ENCODE assay signal across 8 cellular contexts in the genomic region with DNA sequence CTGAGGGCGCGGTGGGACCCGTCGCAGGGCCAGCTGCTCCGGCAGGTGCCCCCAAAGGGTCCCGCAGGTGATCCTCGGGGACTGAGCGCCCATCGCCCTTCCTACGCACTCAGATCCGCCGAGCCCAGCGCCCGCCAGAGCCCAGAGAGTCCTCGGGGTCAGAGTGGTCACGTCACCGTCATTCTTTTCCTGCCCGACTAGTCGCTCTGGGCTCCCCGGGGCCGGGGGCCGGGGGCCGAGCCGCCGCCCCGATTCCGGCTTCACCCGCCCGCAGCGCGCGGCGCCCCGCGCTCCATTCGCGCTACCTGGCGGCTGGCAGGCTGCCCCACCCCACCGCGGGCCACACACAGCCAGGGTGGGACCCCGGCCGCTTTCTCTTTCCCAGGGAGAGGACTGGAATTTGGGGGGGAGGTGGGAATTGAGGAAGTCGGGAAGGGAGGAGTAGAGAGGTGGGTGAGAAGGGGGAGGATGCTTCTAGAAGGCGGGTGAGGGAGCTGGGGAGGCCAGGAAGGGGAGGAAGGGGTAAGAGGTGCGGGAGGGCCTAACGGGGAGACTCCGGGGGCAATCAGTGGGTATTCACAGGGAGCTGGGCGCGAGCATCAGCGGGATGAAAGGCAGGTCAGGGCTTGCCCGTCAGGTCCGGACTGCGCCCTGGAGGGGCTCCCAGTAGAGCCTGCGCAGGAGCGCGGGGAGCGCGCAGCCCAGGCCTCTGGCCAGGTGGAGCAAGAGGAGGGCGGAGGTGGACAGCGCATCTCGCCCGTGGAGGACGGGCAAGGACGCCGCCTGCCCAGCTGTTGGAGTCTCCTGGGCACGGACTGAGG. TPM values are rescaled to one million over a fixed set of nuclear protein-coding genes. Genes with fewer than 3 reads are reported as not detected.
A peak's percentile ranks its signal among the peaks of the same experiment; 100 is the strongest.
DNase-seq lines count a peak whose midpoint lies in the region; ATAC-seq and TF ChIP-seq lines count a peak whose summit lies in the region.

No MANE protein-coding gene starts in this region.

- H3K27ac ChIP-seq in liver (ENCODE audit: low read depth in 1 of 2, low read length in 2 of 2) (peak overlapping the region; percentile 41 to 42), temporal lobe (ENCODE audit: low read depth, low read length) (peak overlapping the region; percentile 74)

- no peaks in the 10 kb centered on the region for H3K36me3 ChIP-seq in liver (ENCODE audit: control insufficient read depth in 4 of 4, insufficient read depth in 3 of 4, low read depth in 1 of 4, low read length in 3 of 4)

- ATAC-seq in HG03280 (IDR thresholded peaks at IDR 0.05; ENCODE audit: unreplicated experiment) (no peak), HG02938 (IDR thresholded peaks at IDR 0.05; ENCODE audit: unreplicated experiment) (no peak), GM19351 (IDR thresholded peaks at IDR 0.05; ENCODE audit: unreplicated experiment) (no peak)

- H3K9me3 ChIP-seq in liver (ENCODE audit: control insufficient read depth in 4 of 4, low read length in 3 of 4) = no peaks in the 10 kb centered on the region

- H3K4me3 ChIP-seq in liver (ENCODE audit: low read depth in 1 of 3, low read length in 3 of 3) = peak overlapping the region in 2 of 3 donors; percentile 26 to 54

- TF ChIP-seq RAD21 in liver (IDR thresholded peaks at IDR 0.05) = no peak

- H3K4me1 ChIP-seq in liver (ENCODE audit: control insufficient read depth in 4 of 4, insufficient read depth in 4 of 4, low read length in 3 of 4) = peaks cover 3 to 15% (median 7%) of the 10 kb centered on the region in 4 donors

- DNase-seq in DMS153 (lab: John Stamatoyannopoulos, UW) (peak; percentile 44), NCI-H2227 (lab: John Stamatoyannopoulos, UW; ENCODE audit: unreplicated experiment) (peak; percentile 74), cerebellar cortex (ENCODE audit: low spot score) (peak; percentile 70)

- no peak overlapping the region for H3K9ac ChIP-seq in liver (ENCODE audit: low read depth in 1 of 2, low read length in 2 of 2)

- H3K27me3 ChIP-seq in liver (ENCODE audit: control insufficient read depth in 4 of 4, insufficient read depth in 4 of 4, low read length in 3 of 4) = peaks cover 0 to 4% (median 0%) of the 10 kb centered on the region in 4 donors

- no peak for TF ChIP-seq CTCF in liver (IDR thresholded peaks at IDR 0.05; ENCODE audit: low read depth, low read length, missing input control)

- WGBS in liver = 6% methylated on average over 66 of the region's 66 CpGs

TF ChIP-seq in liver, 16 proteins besides CTCF, POLR2A, EP300 and RAD21:
- TF ChIP-seq, protein P1, sequence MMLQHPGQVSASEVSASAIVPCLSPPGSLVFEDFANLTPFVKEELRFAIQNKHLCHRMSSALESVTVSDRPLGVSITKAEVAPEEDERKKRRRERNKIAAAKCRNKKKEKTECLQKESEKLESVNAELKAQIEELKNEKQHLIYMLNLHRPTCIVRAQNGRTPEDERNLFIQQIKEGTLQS (IDR thresholded peaks at IDR 0.05) = no peak
- TF ChIP-seq GABPA (IDR thresholded peaks at IDR 0.05 in 1 of 2, conservative IDR thresholded peaks at IDR 0.05 in 1 of 2) (no peak), HNF4G (IDR thresholded peaks at IDR 0.05) (no peak), EGR1 (IDR thresholded peaks at IDR 0.05; ENCODE audit: low read depth in 2 of 2) (no peak), FOXA1 (IDR thresholded peaks at IDR 0.05) (no peak), JUND (IDR thresholded peaks at IDR 0.05) (no peak), SP1 (IDR thresholded peaks at IDR 0.05) (no peak), TAF1 (conservative IDR thresholded peaks at IDR 0.05) (no peak), HNF4A (conservative IDR thresholded peaks at IDR 0.05) (no peak), RXRA (IDR thresholded peaks at IDR 0.05) (no peak), YY1 (IDR thresholded peaks at IDR 0.05) (no peak), NR2F2 (IDR thresholded peaks at IDR 0.05) (no peak), FOXA2 (IDR thresholded peaks at IDR 0.05) (no peak)
- TF ChIP-seq, protein P2, sequence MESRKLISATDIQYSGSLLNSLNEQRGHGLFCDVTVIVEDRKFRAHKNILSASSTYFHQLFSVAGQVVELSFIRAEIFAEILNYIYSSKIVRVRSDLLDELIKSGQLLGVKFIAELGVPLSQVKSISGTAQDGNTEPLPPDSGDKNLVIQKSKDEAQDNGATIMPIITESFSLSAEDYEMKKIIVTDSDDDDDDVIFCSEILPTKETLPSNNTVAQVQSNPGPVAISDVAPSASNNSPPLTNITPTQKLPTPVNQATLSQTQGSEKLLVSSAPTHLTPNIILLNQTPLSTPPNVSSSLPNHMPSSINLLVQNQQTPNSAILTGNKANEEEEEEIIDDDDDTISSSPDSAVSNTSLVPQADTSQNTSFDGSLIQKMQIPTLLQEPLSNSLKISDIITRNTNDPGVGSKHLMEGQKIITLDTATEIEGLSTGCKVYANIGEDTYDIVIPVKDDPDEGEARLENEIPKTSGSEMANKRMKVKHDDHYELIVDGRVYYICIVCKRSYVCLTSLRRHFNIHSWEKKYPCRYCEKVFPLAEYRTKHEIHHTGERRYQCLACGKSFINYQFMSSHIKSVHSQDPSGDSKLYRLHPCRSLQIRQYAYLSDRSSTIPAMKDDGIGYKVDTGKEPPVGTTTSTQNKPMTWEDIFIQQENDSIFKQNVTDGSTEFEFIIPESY (IDR thresholded peaks at IDR 0.05) = no peak
- TF ChIP-seq, protein P3, sequence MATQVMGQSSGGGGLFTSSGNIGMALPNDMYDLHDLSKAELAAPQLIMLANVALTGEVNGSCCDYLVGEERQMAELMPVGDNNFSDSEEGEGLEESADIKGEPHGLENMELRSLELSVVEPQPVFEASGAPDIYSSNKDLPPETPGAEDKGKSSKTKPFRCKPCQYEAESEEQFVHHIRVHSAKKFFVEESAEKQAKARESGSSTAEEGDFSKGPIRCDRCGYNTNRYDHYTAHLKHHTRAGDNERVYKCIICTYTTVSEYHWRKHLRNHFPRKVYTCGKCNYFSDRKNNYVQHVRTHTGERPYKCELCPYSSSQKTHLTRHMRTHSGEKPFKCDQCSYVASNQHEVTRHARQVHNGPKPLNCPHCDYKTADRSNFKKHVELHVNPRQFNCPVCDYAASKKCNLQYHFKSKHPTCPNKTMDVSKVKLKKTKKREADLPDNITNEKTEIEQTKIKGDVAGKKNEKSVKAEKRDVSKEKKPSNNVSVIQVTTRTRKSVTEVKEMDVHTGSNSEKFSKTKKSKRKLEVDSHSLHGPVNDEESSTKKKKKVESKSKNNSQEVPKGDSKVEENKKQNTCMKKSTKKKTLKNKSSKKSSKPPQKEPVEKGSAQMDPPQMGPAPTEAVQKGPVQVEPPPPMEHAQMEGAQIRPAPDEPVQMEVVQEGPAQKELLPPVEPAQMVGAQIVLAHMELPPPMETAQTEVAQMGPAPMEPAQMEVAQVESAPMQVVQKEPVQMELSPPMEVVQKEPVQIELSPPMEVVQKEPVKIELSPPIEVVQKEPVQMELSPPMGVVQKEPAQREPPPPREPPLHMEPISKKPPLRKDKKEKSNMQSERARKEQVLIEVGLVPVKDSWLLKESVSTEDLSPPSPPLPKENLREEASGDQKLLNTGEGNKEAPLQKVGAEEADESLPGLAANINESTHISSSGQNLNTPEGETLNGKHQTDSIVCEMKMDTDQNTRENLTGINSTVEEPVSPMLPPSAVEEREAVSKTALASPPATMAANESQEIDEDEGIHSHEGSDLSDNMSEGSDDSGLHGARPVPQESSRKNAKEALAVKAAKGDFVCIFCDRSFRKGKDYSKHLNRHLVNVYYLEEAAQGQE (IDR thresholded peaks at IDR 0.05) = no peak
- TF ChIP-seq, protein P4, sequence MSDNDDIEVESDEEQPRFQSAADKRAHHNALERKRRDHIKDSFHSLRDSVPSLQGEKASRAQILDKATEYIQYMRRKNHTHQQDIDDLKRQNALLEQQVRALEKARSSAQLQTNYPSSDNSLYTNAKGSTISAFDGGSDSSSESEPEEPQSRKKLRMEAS (IDR thresholded peaks at IDR 0.05) = no peak
TF ChIP-seq in liver: peak in this region for 0.

RNA-seq across cellular contexts. Expression of a gene that starts 36.0 kb away (rescaled TPM):
- total RNA-seq in liver = 1 to 10 TPM in 1 of 2 donors, under 1 TPM in 1; 0.84 to 1.8 TPM
- under 1 TPM; 0.14 to 0.51 TPM for polyA plus RNA-seq in liver
- 3.7 TPM for total RNA-seq in temporal lobe
